Comparison of ENCODE assay signal across 1 cellular context in genomic region chr1:19370453-19371170, GRCh38.
TF ChIP-seq lines count a peak whose summit lies in the region.

No MANE protein-coding gene starts in this region.

TF ChIP-seq in HepG2, 621 proteins besides CTCF, POLR2A, EP300 and RAD21:
- TF ChIP-seq MXD3 (CRISPR knock-in tag; IDR thresholded peaks at IDR 0.05) (no peak), PAX8 (CRISPR knock-in tag; IDR thresholded peaks at IDR 0.05; ENCODE audit: borderline replicate concordance) (no peak), DNMT1 (CRISPR knock-in tag; IDR thresholded peaks at IDR 0.05) (no peak), ZSCAN25 (CRISPR knock-in tag; IDR thresholded peaks at IDR 0.05) (no peak), ZHX1 (CRISPR knock-in tag; IDR thresholded peaks at IDR 0.05; ENCODE audit: low read depth) (no peak), RFXAP (CRISPR knock-in tag; IDR thresholded peaks at IDR 0.05; ENCODE audit: borderline replicate concordance) (no peak), ZNF576 (CRISPR knock-in tag; IDR thresholded peaks at IDR 0.05) (no peak), TEF (CRISPR knock-in tag; IDR thresholded peaks at IDR 0.05) (no peak), NCOA5 (CRISPR knock-in tag; IDR thresholded peaks at IDR 0.05) (no peak), ZNF704 (CRISPR knock-in tag; IDR thresholded peaks at IDR 0.05; ENCODE audit: borderline replicate concordance) (no peak), BRF2 (CRISPR knock-in tag; IDR thresholded peaks at IDR 0.05) (no peak), ATF5 (CRISPR knock-in tag; IDR thresholded peaks at IDR 0.05; ENCODE audit: low read depth) (no peak), ELF1 (CRISPR knock-in tag; IDR thresholded peaks at IDR 0.05) (no peak), ZNF468 (CRISPR knock-in tag; IDR thresholded peaks at IDR 0.05) (no peak), HIC2 (CRISPR knock-in tag; IDR thresholded peaks at IDR 0.05; ENCODE audit: low read depth) (no peak), GMEB1 (CRISPR knock-in tag; IDR thresholded peaks at IDR 0.05; ENCODE audit: borderline replicate concordance) (no peak), NFYB (CRISPR knock-in tag; IDR thresholded peaks at IDR 0.05) (no peak), PHF21A (CRISPR knock-in tag; IDR thresholded peaks at IDR 0.05) (no peak), IKZF5 (CRISPR knock-in tag; IDR thresholded peaks at IDR 0.05) (no peak)
